In the genomic region with DNA sequence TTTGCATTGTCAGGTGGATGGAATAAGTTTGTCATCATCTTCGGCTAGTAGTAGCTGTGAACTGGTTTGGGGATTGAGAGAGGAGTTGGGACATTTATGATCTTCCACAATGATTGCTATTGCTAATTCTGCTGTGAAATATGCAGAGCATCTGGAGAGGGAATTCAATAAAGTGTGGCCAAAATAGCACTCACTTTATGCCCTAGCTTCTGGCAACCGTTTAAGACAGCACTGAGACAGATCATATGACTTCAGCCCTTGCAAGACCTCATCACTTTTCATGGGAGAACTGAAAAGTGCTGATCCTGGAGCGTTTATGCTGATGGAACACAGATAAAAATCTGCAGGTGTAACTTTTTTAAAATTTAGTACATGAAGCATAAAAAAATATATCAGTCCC, we compare ENCODE assay signal across 23 cellular contexts.
"Had no signal": no experiment of that assay in that cellular context is flagged by ENCODE, and none has a peak within 500 bp of the region (broad histone marks: within the 10 kb centered on the region; RNA-seq: fewer than 3 reads in every experiment).

No MANE protein-coding gene starts in this region.

- H3K4me1 ChIP-seq: gastrocnemius medialis, lower lobe of right lung, pancreas, stomach, thyroid gland, vagina had no signal

- H3K27me3 Mint-ChIP-seq: naive B cell; natural killer cell treated with Interleukin-12 subunit alpha and Interleukin-12 subunit beta and Interleukin-15 and Interleukin-18, amount 100 ng/mL, for 72 hours had no signal

- ATAC-seq: gastrocnemius medialis; left ventricle myocardium superior; lower lobe of right lung; natural killer cell treated with Interleukin-12 subunit alpha and Interleukin-12 subunit beta and Interleukin-15 and Interleukin-18, amount 100 ng/mL, for 72 hours; pancreas; sciatic nerve; stimulated activated effector memory CD8-positive, alpha-beta T cell treated with anti-CD3 and anti-CD28 coated beads, Interleukin-12 subunit alpha, Interleukin-12 subunit beta, amount 100 ng/mL, for 72 hours had no signal

- H3K36me3 ChIP-seq: esophagus muscularis mucosa, gastrocnemius medialis, lower lobe of right lung, neutrophil, pancreas, stomach, thyroid gland, vagina had no signal

- H3K9me3 Mint-ChIP-seq: neural crest cell had no signal

- H3K27me3 ChIP-seq: esophagus muscularis mucosa, gastrocnemius medialis, neutrophil, pancreas, stomach, thyroid gland, vagina had no signal

- H3K36me3 Mint-ChIP-seq: naive B cell; natural killer cell treated with Interleukin-12 subunit alpha and Interleukin-12 subunit beta and Interleukin-15 and Interleukin-18, amount 100 ng/mL, for 72 hours; stimulated activated effector memory CD8-positive, alpha-beta T cell treated with anti-CD3 and anti-CD28 coated beads, Interleukin-12 subunit alpha, Interleukin-12 subunit beta, amount 100 ng/mL, for 72 hours had no signal

- H3K4me3 ChIP-seq: coronary artery, esophagus muscularis mucosa, gastrocnemius medialis, lower lobe of right lung, pancreas, stomach, thyroid gland, vagina had no signal

- DNase-seq: dermis blood vessel endothelial cell; effector memory CD4-positive, alpha-beta T cell; gastrocnemius medialis; head of caudate nucleus; left ventricle myocardium superior; lower lobe of right lung; naive B cell; pancreas; stimulated activated CD4-positive, alpha-beta T cell treated with anti-CD3 and anti-CD28 coated beads, Interleukin-2, amount 100 ng/mL, for 24 hours; stimulated activated CD4-positive, alpha-beta T cell treated with anti-CD3 and anti-CD28 coated beads, Interleukin-4, amount 100 ng/mL, for 24 hours; stimulated activated naive CD4-positive, alpha-beta T cell treated with Interleukin-2 at 50 U/mL for 16 hours; stomach; thyroid gland; trophoblast cell had no signal

- H3K4me3 Mint-ChIP-seq: naive B cell; natural killer cell treated with Interleukin-12 subunit alpha and Interleukin-12 subunit beta and Interleukin-15 and Interleukin-18, amount 100 ng/mL, for 72 hours; neural crest cell; stimulated activated effector memory CD8-positive, alpha-beta T cell treated with anti-CD3 and anti-CD28 coated beads, Interleukin-12 subunit alpha, Interleukin-12 subunit beta, amount 100 ng/mL, for 72 hours had no signal

- H3K27ac ChIP-seq: gastrocnemius medialis, lower lobe of right lung, neutrophil, pancreas, stomach, thyroid gland, vagina had no signal

- H3K4me1 Mint-ChIP-seq: naive B cell; neural crest cell; stimulated activated effector memory CD8-positive, alpha-beta T cell treated with anti-CD3 and anti-CD28 coated beads, Interleukin-12 subunit alpha, Interleukin-12 subunit beta, amount 100 ng/mL, for 72 hours had no signal

- H3K27ac Mint-ChIP-seq: naive B cell; natural killer cell treated with Interleukin-12 subunit alpha and Interleukin-12 subunit beta and Interleukin-15 and Interleukin-18, amount 100 ng/mL, for 72 hours; progenitor cell of endocrine pancreas; stimulated activated effector memory CD8-positive, alpha-beta T cell treated with anti-CD3 and anti-CD28 coated beads, Interleukin-12 subunit alpha, Interleukin-12 subunit beta, amount 100 ng/mL, for 72 hours had no signal
